Comparison of ENCODE assay signal across 12 cellular contexts in genomic region chr11:87114093-87114492, GRCh38.
"Had no signal": no experiment of that assay in that cellular context is flagged by ENCODE, and none has a peak within 500 bp of the region (broad histone marks: within the 10 kb centered on the region; RNA-seq: fewer than 3 reads in every experiment).

No MANE protein-coding gene starts in this region.

- H3K36me3 ChIP-seq: sigmoid colon, suprapubic skin, upper lobe of left lung had no signal

- H3K4me3 Mint-ChIP-seq: activated B cell treated with CpG ODN at 0.5 μM for 24 hours; activated CD4-positive, alpha-beta T cell treated with anti-CD3 and anti-CD28 coated beads, Interleukin-2, amount 10 ng/mL, durations not matched to agents 24 days and 14 days; activated naive CD4-positive, alpha-beta T cell treated with anti-CD3 and anti-CD28 coated beads for 36 hours; activated T-helper 17 cell treated with anti-CD3 and anti-CD28 coated beads, Interleukin-2, amount 50 U/mL, for 72 hours; natural killer cell treated with Interleukin-12 subunit alpha and Interleukin-12 subunit beta and Interleukin-15 and Interleukin-18, amount 100 ng/mL, for 72 hours; T-helper 17 cell had no signal

- H3K4me1 ChIP-seq: suprapubic skin, upper lobe of left lung had no signal

- H3K36me3 Mint-ChIP-seq: natural killer cell treated with Interleukin-12 subunit alpha and Interleukin-12 subunit beta and Interleukin-15 and Interleukin-18, amount 100 ng/mL, for 72 hours had no signal

- H3K9me3 Mint-ChIP-seq: activated B cell treated with CpG ODN at 0.5 μM for 24 hours; activated CD4-positive, alpha-beta T cell treated with anti-CD3 and anti-CD28 coated beads, Interleukin-2, amount 10 ng/mL, durations not matched to agents 24 days and 14 days; activated naive CD4-positive, alpha-beta T cell treated with anti-CD3 and anti-CD28 coated beads for 36 hours; activated T-helper 17 cell treated with anti-CD3 and anti-CD28 coated beads, Interleukin-2, amount 50 U/mL, for 72 hours; natural killer cell treated with Interleukin-12 subunit alpha and Interleukin-12 subunit beta and Interleukin-15 and Interleukin-18, amount 100 ng/mL, for 72 hours had no signal

- H3K27me3 Mint-ChIP-seq: activated B cell treated with CpG ODN at 0.5 μM for 24 hours; activated CD4-positive, alpha-beta T cell treated with anti-CD3 and anti-CD28 coated beads, Interleukin-2, amount 10 ng/mL, durations not matched to agents 24 days and 14 days; activated T-helper 17 cell treated with anti-CD3 and anti-CD28 coated beads, Interleukin-2, amount 50 U/mL, for 72 hours; natural killer cell treated with Interleukin-12 subunit alpha and Interleukin-12 subunit beta and Interleukin-15 and Interleukin-18, amount 100 ng/mL, for 72 hours; T-helper 17 cell had no signal

- H3K27ac ChIP-seq: sigmoid colon, suprapubic skin, upper lobe of left lung had no signal

- DNase-seq: activated B cell treated with CpG ODN at 0.5 μM for 24 hours; activated CD4-positive, alpha-beta T cell treated with anti-CD3 and anti-CD28 coated beads, Interleukin-2, amount 10 ng/mL, durations not matched to agents 24 days and 14 days; activated naive CD4-positive, alpha-beta T cell treated with anti-CD3 and anti-CD28 coated beads for 36 hours; hypothalamus; left cardiac atrium; sigmoid colon; stimulated activated naive CD4-positive, alpha-beta T cell; T-helper 17 cell; upper lobe of left lung had no signal

- H3K9me3 ChIP-seq: sigmoid colon, suprapubic skin, upper lobe of left lung had no signal

- H3K27me3 ChIP-seq: sigmoid colon, suprapubic skin, upper lobe of left lung had no signal

- H3K27ac Mint-ChIP-seq: activated B cell treated with CpG ODN at 0.5 μM for 24 hours; activated CD4-positive, alpha-beta T cell treated with anti-CD3 and anti-CD28 coated beads, Interleukin-2, amount 10 ng/mL, durations not matched to agents 24 days and 14 days; activated naive CD4-positive, alpha-beta T cell treated with anti-CD3 and anti-CD28 coated beads for 36 hours; activated T-helper 17 cell treated with anti-CD3 and anti-CD28 coated beads, Interleukin-2, amount 50 U/mL, for 72 hours; natural killer cell treated with Interleukin-12 subunit alpha and Interleukin-12 subunit beta and Interleukin-15 and Interleukin-18, amount 100 ng/mL, for 72 hours; T-helper 17 cell had no signal

- H3K4me3 ChIP-seq: sigmoid colon, suprapubic skin, upper lobe of left lung had no signal

- H3K4me1 Mint-ChIP-seq: T-helper 17 cell had no signal
